24 cellular contexts compared by ENCODE assay signal in the genomic region with DNA sequence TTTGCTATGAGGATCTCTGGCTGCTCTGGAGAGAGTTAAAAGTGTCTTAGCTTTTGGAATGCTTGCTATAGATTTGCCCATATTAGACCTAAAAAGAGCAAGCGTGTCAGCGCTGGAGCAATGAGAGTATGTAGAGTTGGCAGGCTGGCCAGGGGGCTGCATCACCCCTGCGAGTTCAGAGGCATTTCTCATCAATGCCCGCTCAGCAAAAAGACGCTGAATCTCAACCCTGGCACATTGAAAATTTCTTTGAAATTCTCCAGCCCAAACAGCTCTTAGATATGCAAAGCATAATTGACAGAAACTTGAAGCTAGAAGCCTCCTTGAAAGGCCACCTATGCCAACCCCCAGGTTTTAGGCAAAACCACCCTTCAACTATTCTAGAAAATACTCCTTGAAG.
"Had no signal": no experiment of that assay in that cellular context is flagged by ENCODE, and none has a peak within 500 bp of the region (broad histone marks: within the 10 kb centered on the region; RNA-seq: fewer than 3 reads in every experiment).

No MANE protein-coding gene starts in this region.

- H3K27ac Mint-ChIP-seq: activated CD4-positive, alpha-beta memory T cell treated with anti-CD3 and anti-CD28 coated beads for 36 hours; activated naive CD4-positive, alpha-beta T cell treated with anti-CD3 and anti-CD28 coated beads for 36 hours; activated naive CD8-positive, alpha-beta T cell treated with anti-CD3 and anti-CD28 coated beads, Interleukin-2, amount 10 ng/mL, durations not matched to agents 7 days and 5 days; endodermal cell; naive B cell; stimulated activated naive B cell treated with anti-CD40 and anti-IgM and Interleukin-4, amounts not matched to agents 10 μg/mL and 1 μg/mL and 100 μg/mL, for 72 hours; T-helper 1 cell treated with Interleukin-12 subunit alpha and Interleukin-12 subunit beta and Interleukin-4 antibody, amounts not matched to agents 30 μg/mL and 1 μg/mL, for 36 hours had no signal

- H3K36me3 Mint-ChIP-seq: activated CD4-positive, alpha-beta memory T cell treated with anti-CD3 and anti-CD28 coated beads for 36 hours; activated naive CD8-positive, alpha-beta T cell treated with anti-CD3 and anti-CD28 coated beads, Interleukin-2, amount 10 ng/mL, durations not matched to agents 7 days and 5 days; naive B cell; stimulated activated naive B cell treated with anti-CD40 and anti-IgM and Interleukin-4, amounts not matched to agents 10 μg/mL and 1 μg/mL and 100 μg/mL, for 72 hours had no signal

- H3K4me1 ChIP-seq: gastroesophageal sphincter, upper lobe of right lung had no signal

- H3K4me1 Mint-ChIP-seq: activated naive CD8-positive, alpha-beta T cell treated with anti-CD3 and anti-CD28 coated beads, Interleukin-2, amount 10 ng/mL, durations not matched to agents 7 days and 5 days; naive B cell; stimulated activated naive B cell treated with anti-CD40 and anti-IgM and Interleukin-4, amounts not matched to agents 10 μg/mL and 1 μg/mL and 100 μg/mL, for 72 hours had no signal

- H3K4me3 ChIP-seq: coronary artery, gastroesophageal sphincter, skin epidermis, upper lobe of right lung had no signal

- H3K27ac ChIP-seq: skin epidermis, upper lobe of right lung had no signal

- H3K27me3 ChIP-seq: gastroesophageal sphincter, testis, upper lobe of right lung had no signal

- H3K9me3 Mint-ChIP-seq: activated CD4-positive, alpha-beta memory T cell treated with anti-CD3 and anti-CD28 coated beads for 36 hours; activated naive CD4-positive, alpha-beta T cell treated with anti-CD3 and anti-CD28 coated beads for 36 hours; activated naive CD8-positive, alpha-beta T cell treated with anti-CD3 and anti-CD28 coated beads, Interleukin-2, amount 10 ng/mL, durations not matched to agents 7 days and 5 days; naive B cell; stimulated activated naive B cell treated with anti-CD40 and anti-IgM and Interleukin-4, amounts not matched to agents 10 μg/mL and 1 μg/mL and 100 μg/mL, for 72 hours; T-helper 1 cell treated with Interleukin-12 subunit alpha and Interleukin-12 subunit beta and Interleukin-4 antibody, amounts not matched to agents 30 μg/mL and 1 μg/mL, for 36 hours had no signal

- H3K4me3 Mint-ChIP-seq: activated CD4-positive, alpha-beta memory T cell treated with anti-CD3 and anti-CD28 coated beads for 36 hours; activated naive CD4-positive, alpha-beta T cell treated with anti-CD3 and anti-CD28 coated beads for 36 hours; activated naive CD8-positive, alpha-beta T cell treated with anti-CD3 and anti-CD28 coated beads, Interleukin-2, amount 10 ng/mL, durations not matched to agents 7 days and 5 days; endodermal cell; neural crest cell; stimulated activated naive B cell treated with anti-CD40 and anti-IgM and Interleukin-4, amounts not matched to agents 10 μg/mL and 1 μg/mL and 100 μg/mL, for 72 hours; T-helper 1 cell treated with Interleukin-12 subunit alpha and Interleukin-12 subunit beta and Interleukin-4 antibody, amounts not matched to agents 30 μg/mL and 1 μg/mL, for 36 hours had no signal

- DNase-seq: activated CD4-positive, alpha-beta memory T cell treated with anti-CD3 and anti-CD28 coated beads for 36 hours; activated CD4-positive, alpha-beta T cell treated with anti-CD3 and anti-CD28 coated beads for 4 hours; activated CD4-positive, CD25-positive, alpha-beta regulatory T cell; activated naive CD4-positive, alpha-beta T cell treated with anti-CD3 and anti-CD28 coated beads for 36 hours; activated naive CD8-positive, alpha-beta T cell treated with anti-CD3 and anti-CD28 coated beads, Interleukin-2, amount 10 ng/mL, durations not matched to agents 7 days and 5 days; activated T-cell treated with anti-CD3 and anti-CD28 coated beads, Interleukin-2, amount 50 U/mL, for 48 hours; amniotic stem cell; head of caudate nucleus; left ventricle myocardium superior; mammary epithelial cell; naive B cell; stimulated activated CD4-positive, alpha-beta T cell treated with anti-CD3 and anti-CD28 coated beads, Interleukin-2, amount 100 ng/mL, for 24 hours; stimulated activated naive B cell treated with anti-CD40 and anti-IgM and Interleukin-4, amounts not matched to agents 10 μg/mL and 1 μg/mL and 100 μg/mL, for 72 hours; T1000; upper lobe of right lung had no signal

- ATAC-seq: gastroesophageal sphincter; left ventricle myocardium superior; stimulated activated naive B cell treated with anti-CD40 and anti-IgM and Interleukin-4, amounts not matched to agents 10 μg/mL and 1 μg/mL and 100 μg/mL, for 72 hours; upper lobe of right lung had no signal

- H3K9me3 ChIP-seq: gastroesophageal sphincter, testis, upper lobe of right lung had no signal

- H3K36me3 ChIP-seq: gastroesophageal sphincter, upper lobe of right lung had no signal

- FAIRE-seq: bronchial epithelial cell, islet of Langerhans had no signal
